22 cellular contexts compared by ENCODE assay signal in genomic region chr12:23472329-23472971, GRCh38.
A peak's percentile ranks its signal among the peaks of the same experiment; 100 is the strongest.
DNase-seq lines count a peak whose midpoint lies in the region; ATAC-seq, FAIRE-seq and TF ChIP-seq lines count a peak whose summit lies in the region.
"Had no signal": no experiment of that assay in that cellular context is flagged by ENCODE, and none has a peak within 500 bp of the region (broad histone marks: within the 10 kb centered on the region; RNA-seq: fewer than 3 reads in every experiment).

No MANE protein-coding gene starts in this region.

- intact Hi-C loops in K562 (cut with micrococcal nuclease) (no loop called here), left lung (cut with DNase I) (no loop called here), tibial artery (cut with DNase I; ENCODE audit: low total_unique reads) (no loop called here)

- POLR2A ChIA-PET in K562 (lab: Yijun Ruan, JAX), result interaction anchor here (0.7 kb wide), 2 partner anchors 26 to 422 kb away, joined by 3 to 4 read pairs; no protein-coding TSS in a partner anchor

- peak overlapping the region; percentile 43; the same call in 1 of the 2 replicates for H3K4me2 ChIP-seq in K562 (ENCODE audit: insufficient read depth, low read length)

- TF ChIP-seq RAD21 in K562 (CRISPR knock-in tag; conservative IDR thresholded peaks at IDR 0.05 in 1 of 2, IDR thresholded peaks at IDR 0.05 in 1 of 2), result no peak

- BruUV-seq in K562 (replicated peaks; lab: Mats Ljungman, UMichigan), result no TSS peak

- H3K9ac ChIP-seq in K562 (ENCODE audit: insufficient read depth in 1 of 2, low read depth in 2 of 2, low read length in 2 of 2), result peak overlapping the region in 1 of 2 experiments; percentile 23; a peak in 2 of 4 replicates

- no peaks in the 10 kb centered on the region for H3K36me3 Mint-ChIP-seq in T-helper 2 cell treated with Interferon-gamma antibody and Interleukin-4, amounts not matched to agents 5 μg/mL and 100 μg/mL, for 36 hours (ENCODE audit: low read depth)
- H3K36me3 Mint-ChIP-seq: CD4-positive, CD25-positive, alpha-beta regulatory T cell had no signal

- DNase-seq in DMS53 treated with DMSO at 0.1 percent for 48 hours (lab: John Stamatoyannopoulos, UW; ENCODE audit: unreplicated experiment) (peak; percentile 99), NCI-H2029 treated with DMSO at 0.1 percent for 48 hours (lab: John Stamatoyannopoulos, UW) (peak; percentile 21), K562 (ENCODE audit: extremely low read depth in 1 of 4, low spot score in 3 of 4) (peak in 2 of 4 experiments; percentile 15 to 35), left lung (peak; percentile 67 to 80), NCI-H1105 (lab: John Stamatoyannopoulos, UW) (no peak), tibial artery (no peak), foreskin fibroblast (no peak)
- no peak for DNase-seq in T-helper 2 cell treated with Interferon-gamma antibody and Interleukin-4, amounts not matched to agents 5 μg/mL and 100 μg/mL, for 36 hours (ENCODE audit: low spot score)
- DNase-seq: activated CD8-positive, alpha-beta T cell treated with anti-CD3 and anti-CD28 coated beads, Interleukin-2, amount 10 ng/mL, durations not matched to agents 7 days and 5 days; activated naive CD4-positive, alpha-beta T cell treated with Interleukin-2 at 50 U/mL for 16 hours; activated T-cell treated with anti-CD3 and anti-CD28 coated beads, Interleukin-2, amount 50 U/mL, for 1 hour; amygdala; CD4-positive, CD25-positive, alpha-beta regulatory T cell; central memory CD4-positive, alpha-beta T cell; DND-41; GOT3; KBM-7; left ventricle myocardium superior; stimulated activated naive CD4-positive, alpha-beta T cell had no signal

- H3K27ac Mint-ChIP-seq in T-helper 2 cell treated with Interferon-gamma antibody and Interleukin-4, amounts not matched to agents 5 μg/mL and 100 μg/mL, for 36 hours, result no peak overlapping the region
- H3K27ac Mint-ChIP-seq: activated CD8-positive, alpha-beta T cell treated with anti-CD3 and anti-CD28 coated beads, Interleukin-2, amount 10 ng/mL, durations not matched to agents 7 days and 5 days; CD4-positive, CD25-positive, alpha-beta regulatory T cell had no signal

- H3K4me3 ChIP-seq in K562, result no peak overlapping the region
- H3K4me3 ChIP-seq in left lung, result no peak overlapping the region
- H3K4me3 ChIP-seq in tibial artery, result no peak overlapping the region
- no peak overlapping the region for H3K4me3 ChIP-seq in foreskin fibroblast (ENCODE audit: low read depth in 1 of 2, low read length in 2 of 2)
- H3K4me3 ChIP-seq: esophagus muscularis mucosa, prostate gland, SJSA1 had no signal

- peaks cover 16% of the 10 kb centered on the region; the same call in 2 of the 3 replicates for H3K79me2 ChIP-seq in K562 (ENCODE audit: control insufficient read depth, insufficient read depth, low read length)

- ATAC-seq in K562 (peak; percentile 89), left lung (peak; percentile 94)
- ATAC-seq: activated CD8-positive, alpha-beta T cell treated with anti-CD3 and anti-CD28 coated beads, Interleukin-2, amount 10 ng/mL, durations not matched to agents 7 days and 5 days; left ventricle myocardium superior had no signal

- in situ Hi-C loops in K562 (cut with MboI), result no loop called here

- H3K27me3 Mint-ChIP-seq in T-helper 2 cell treated with Interferon-gamma antibody and Interleukin-4, amounts not matched to agents 5 μg/mL and 100 μg/mL, for 36 hours (ENCODE audit: low read depth), result no peaks in the 10 kb centered on the region
- H3K27me3 Mint-ChIP-seq: CD4-positive, CD25-positive, alpha-beta regulatory T cell had no signal

- no peaks in the 10 kb centered on the region for H4K20me1 ChIP-seq in K562 (replicated peaks; ENCODE audit: control insufficient read depth, insufficient read depth, low read length)

- peak overlapping the region; percentile 77; the same call in 1 of the 2 replicates for H2AFZ ChIP-seq in K562 (ENCODE audit: low read depth, low read length)

- no peaks in the 10 kb centered on the region for H3K4me1 Mint-ChIP-seq in T-helper 2 cell treated with Interferon-gamma antibody and Interleukin-4, amounts not matched to agents 5 μg/mL and 100 μg/mL, for 36 hours (ENCODE audit: low read depth)
- H3K4me1 Mint-ChIP-seq: CD4-positive, CD25-positive, alpha-beta regulatory T cell had no signal

- no peak for TF ChIP-seq POLR2A in K562 (conservative IDR thresholded peaks at IDR 0.05)

- TF ChIP-seq CTCF in K562 (IDR thresholded peaks at IDR 0.05 in 2 of 3, conservative IDR thresholded peaks at IDR 0.05 in 1 of 3; ENCODE audit: insufficient read depth in 2 of 3, low read depth in 1 of 3, low read length in 3 of 3), result peak in 2 of 3 experiments; percentile 19 to 27; a peak in 1 of 6 replicates
- no peak for TF ChIP-seq CTCF in left lung (IDR thresholded peaks at IDR 0.05)
- TF ChIP-seq CTCF in tibial artery (IDR thresholded peaks at IDR 0.05), result no peak
- TF ChIP-seq CTCF in foreskin fibroblast (IDR thresholded peaks at IDR 0.05; ENCODE audit: low read depth, low read length), result no peak

- H3K36me3 ChIP-seq in K562 (ENCODE audit: control insufficient read depth, insufficient read depth, low read length), result no peaks in the 10 kb centered on the region
- H3K36me3 ChIP-seq in left lung, result no peaks in the 10 kb centered on the region
- H3K36me3 ChIP-seq in tibial artery, result no peaks in the 10 kb centered on the region
- H3K36me3 ChIP-seq: esophagus muscularis mucosa, prostate gland, SJSA1 had no signal

- H3K4me1 ChIP-seq in K562 (replicated peaks in 1 of 2; ENCODE audit: control insufficient read depth in 2 of 2, insufficient read depth in 2 of 2, low read length in 2 of 2) (peaks cover 4 to 6% of the 10 kb centered on the region in 2 experiments; a peak in 4 of 5 replicates), left lung (no peaks in the 10 kb centered on the region), tibial artery (no peaks in the 10 kb centered on the region)
- H3K4me1 ChIP-seq: esophagus muscularis mucosa, prostate gland, SJSA1 had no signal

- H3K27ac ChIP-seq in K562 (ENCODE audit: extremely low read depth, low read depth, low read length), result peak overlapping the region; percentile 30; the same call in 2 of the 3 replicates
- H3K27ac ChIP-seq in left lung, result no peak overlapping the region
- H3K27ac ChIP-seq in tibial artery, result no peak overlapping the region
- H3K27ac ChIP-seq: esophagus muscularis mucosa, prostate gland, SJSA1 had no signal

- no peak overlapping the region for H3K4me3 Mint-ChIP-seq in T-helper 2 cell treated with Interferon-gamma antibody and Interleukin-4, amounts not matched to agents 5 μg/mL and 100 μg/mL, for 36 hours
- H3K4me3 Mint-ChIP-seq: activated CD8-positive, alpha-beta T cell treated with anti-CD3 and anti-CD28 coated beads, Interleukin-2, amount 10 ng/mL, durations not matched to agents 7 days and 5 days; CD4-positive, CD25-positive, alpha-beta regulatory T cell had no signal

- H3K9me3 Mint-ChIP-seq in T-helper 2 cell treated with Interferon-gamma antibody and Interleukin-4, amounts not matched to agents 5 μg/mL and 100 μg/mL, for 36 hours, result peaks cover 45% of the 10 kb centered on the region

- no peak for FAIRE-seq in K562 (lab: Jason Lieb, UNC)

- H3K9me3 ChIP-seq in K562 (replicated peaks; ENCODE audit: control insufficient read depth, insufficient read depth, low read depth, low read length) (peaks cover 5% of the 10 kb centered on the region; the same call in 1 of the 2 replicates), left lung (peaks cover 0 to 28% of the 10 kb centered on the region in 2 donors), tibial artery (peaks cover 0 to 8% (median 0%) of the 10 kb centered on the region in 3 donors)
- H3K9me3 ChIP-seq: prostate gland, SJSA1 had no signal

- WGBS in K562 (ENCODE audit: insufficient coverage, low coverage, missing lambda C conversion rate), result 50% methylated on average over 5 of the region's 5 CpGs

- TF ChIP-seq EP300 in K562 (IDR thresholded peaks at IDR 0.05; ENCODE audit: low read length), result no peak

- no peaks in the 10 kb centered on the region for H3K9me1 ChIP-seq in K562 (ENCODE audit: control insufficient read depth, insufficient read depth, low read length)

- CTCF ChIA-PET in K562 (lab: Yijun Ruan, JAX; ENCODE audit: low intra/inter-chr PET ratio), result no interaction called here

- H3K27me3 ChIP-seq in K562 (ENCODE audit: control insufficient read depth in 2 of 2, insufficient read depth in 2 of 2, low read length in 2 of 2), result no peaks in the 10 kb centered on the region
- no peaks in the 10 kb centered on the region for H3K27me3 ChIP-seq in left lung
- H3K27me3 ChIP-seq in tibial artery, result no peaks in the 10 kb centered on the region
- H3K27me3 ChIP-seq: esophagus muscularis mucosa, SJSA1 had no signal

TF ChIP-seq in K562, 482 proteins besides CTCF, POLR2A, EP300 and RAD21 (continues in another document):
- TF ChIP-seq PHB (CRISPR knock-in tag; IDR thresholded peaks at IDR 0.05) (no peak), CCAR2 (IDR thresholded peaks at IDR 0.05; ENCODE audit: low read depth, low read length) (no peak), PATZ1 (CRISPR knock-in tag; IDR thresholded peaks at IDR 0.05; ENCODE audit: borderline replicate concordance) (no peak)

Comparison
In these comparisons a context has a peak if more than half of its experiments do, and no peak if none do; other contexts are left out.
1. DNase-seq: peak in DMS53 treated with DMSO at 0.1 percent for 48 hours (single experiment), NCI-H2029 treated with DMSO at 0.1 percent for 48 hours (single experiment) and left lung (2 of 2); none in NCI-H1105 (single experiment), tibial artery (0 of 2), foreskin fibroblast (0 of 2) and T-helper 2 cell treated with Interferon-gamma antibody and Interleukin-4, amounts not matched to agents 5 μg/mL and 100 μg/mL, for 36 hours (single experiment).
2. CTCF ChIP-seq: peak in K562 (2 of 3); none in left lung (0 of 2), tibial artery (0 of 2) and foreskin fibroblast (single experiment).